In the genomic region with DNA sequence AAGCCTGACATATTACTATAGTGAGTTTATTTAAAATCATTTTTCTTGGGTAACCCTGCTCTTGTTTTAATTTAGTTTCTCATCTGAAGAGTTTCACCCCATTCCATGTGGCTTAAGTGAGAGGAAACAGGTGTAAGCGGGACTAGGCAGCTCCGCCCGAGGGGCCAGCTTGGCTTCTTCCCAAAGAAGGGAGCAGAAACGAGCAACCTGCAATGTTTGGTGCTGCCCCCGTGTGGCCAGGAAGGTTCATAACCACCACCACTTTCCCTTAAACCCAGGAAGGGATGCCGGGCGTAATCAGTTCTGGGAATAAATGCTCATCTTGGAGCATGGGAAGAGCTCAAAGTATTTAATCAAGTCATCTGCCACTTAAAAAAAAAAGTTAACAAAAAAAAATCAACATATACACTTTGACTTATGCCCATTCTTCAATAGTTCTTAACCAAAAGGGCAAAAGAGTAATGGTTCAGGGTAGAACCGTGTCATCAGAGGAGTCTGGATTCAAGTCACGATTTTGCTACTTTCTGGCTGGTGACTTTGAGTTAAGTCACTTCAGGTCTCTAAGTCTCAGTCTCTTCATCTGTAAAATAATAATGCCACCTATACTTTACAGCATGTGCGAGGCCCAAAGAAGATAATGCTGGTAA, we compare ENCODE assay signal across 8 cellular contexts.
DNase-seq lines count a peak whose midpoint lies in the region; ATAC-seq and TF ChIP-seq lines count a peak whose summit lies in the region.

No MANE protein-coding gene starts in this region.

- H3K9me3 ChIP-seq in CD4-positive, alpha-beta memory T cell (ENCODE audit: control insufficient read depth in 1 of 2, low read length in 2 of 2) = no peaks in the 10 kb centered on the region
- H3K9me3 ChIP-seq in trophoblast cell (ENCODE audit: insufficient read depth, low read depth, low read length) (no peaks in the 10 kb centered on the region), upper lobe of left lung (no peaks in the 10 kb centered on the region)

- H2AK5ac ChIP-seq in trophoblast cell (ENCODE audit: low read length) = no peak overlapping the region

- H3K27ac ChIP-seq in CD4-positive, alpha-beta memory T cell (ENCODE audit: low read depth, low read length) = no peak overlapping the region
- H3K27ac ChIP-seq in trophoblast cell (ENCODE audit: low read depth, low read length) (no peak overlapping the region), upper lobe of left lung (no peak overlapping the region)

- POLR2A ChIA-PET in CD4-positive, alpha-beta memory T cell (lab: Charles Lee; ENCODE audit: partially characterized antibody) = no interaction called here

- CTCF ChIA-PET in CD4-positive, alpha-beta memory T cell (lab: Charles Lee; ENCODE audit: partially characterized antibody) = interaction anchor here (0.9 to 9.0 kb wide), 15 partner anchors 10 to 840 kb away, joined by 3 to 100 read pairs (median 4); no protein-coding TSS in a partner anchor

- H3K18ac ChIP-seq in trophoblast cell (ENCODE audit: low read length) = no peak overlapping the region

- H2BK120ac ChIP-seq in trophoblast cell (ENCODE audit: insufficient read depth, low read length, poor library complexity) = no peak overlapping the region

- H2AFZ ChIP-seq in trophoblast cell (ENCODE audit: insufficient read depth, low read length, poor library complexity) = no peak overlapping the region

- H3K23ac ChIP-seq in trophoblast cell (ENCODE audit: low read length) = no peak overlapping the region

- TF ChIP-seq CTCF in LNCaP clone FGC (IDR thresholded peaks at IDR 0.05; ENCODE audit: control insufficient read depth, extremely low read depth, insufficient read depth) = peak; percentile 81
- peak; percentile 66 to 77 (median 70) for TF ChIP-seq CTCF in upper lobe of left lung (IDR thresholded peaks at IDR 0.05)

- peak in 4 of 5 donors; percentile 32 to 42 (median 36) for DNase-seq in CD4-positive, alpha-beta memory T cell
- DNase-seq in LNCaP clone FGC (ENCODE audit: low read depth) = no peak
- DNase-seq in SHP77 treated with DMSO at 0.1 percent for 48 hours (lab: John Stamatoyannopoulos, UW) = peak; percentile 0
- peak; percentile 31 to 48 (median 36) for DNase-seq in activated naive CD4-positive, alpha-beta T cell (lab: John Stamatoyannopoulos, UW)
- DNase-seq in germinal center (ENCODE audit: low spot score) = peak; percentile 72
- peak; percentile 68 to 89 for DNase-seq in trophoblast cell
- peak in 1 of 2 donors; percentile 77 for DNase-seq in upper lobe of left lung

- peak overlapping the region in 2 of 7 donors; percentile 43 to 68 for H3K27ac Mint-ChIP-seq in CD4-positive, alpha-beta memory T cell

- TF ChIP-seq EP300 in upper lobe of left lung (IDR thresholded peaks at IDR 0.05) = no peak

- no peak overlapping the region for H3K4ac ChIP-seq in trophoblast cell (ENCODE audit: low read depth, low read length)

- H3K79me1 ChIP-seq in trophoblast cell (ENCODE audit: low read length) = no peaks in the 10 kb centered on the region

- WGBS in trophoblast cell (ENCODE audit: extremely low coverage, insufficient coverage, insufficient read length) = no CpG with 5 or more reads among the region's 10 CpGs
- WGBS in upper lobe of left lung, 2 donors = 32 to 35% methylated on average over 10 of the region's 10 CpGs

- peaks cover 3 to 6% (median 5%) of the 10 kb centered on the region in 4 donors for H3K4me1 Mint-ChIP-seq in CD4-positive, alpha-beta memory T cell

- no peaks in the 10 kb centered on the region for H3K9me3 Mint-ChIP-seq in CD4-positive, alpha-beta memory T cell

- no peaks in the 10 kb centered on the region for H3K36me3 Mint-ChIP-seq in CD4-positive, alpha-beta memory T cell

- no peak overlapping the region for H4K12ac ChIP-seq in trophoblast cell (ENCODE audit: low read depth, low read length)

- H3K9ac ChIP-seq in trophoblast cell (ENCODE audit: low read length) = no peak overlapping the region

- no peaks in the 10 kb centered on the region for H3K36me3 ChIP-seq in CD4-positive, alpha-beta memory T cell (ENCODE audit: insufficient read depth, low read length)
- H3K36me3 ChIP-seq in trophoblast cell (ENCODE audit: control insufficient read depth in 1 of 2, insufficient read depth in 2 of 2, low read length in 2 of 2) = peaks cover 8 to 24% of the 10 kb centered on the region in 2 experiments
- H3K36me3 ChIP-seq in upper lobe of left lung = peaks cover 0 to 29% (median 5%) of the 10 kb centered on the region in 4 donors

- H3K4me2 ChIP-seq in trophoblast cell (ENCODE audit: low read length) = no peak overlapping the region

- H3K27me3 Mint-ChIP-seq in CD4-positive, alpha-beta memory T cell = peaks cover 0 to 4% of the 10 kb centered on the region in 2 donors

- H3K4me3 Mint-ChIP-seq in CD4-positive, alpha-beta memory T cell = peak overlapping the region; percentile 56 to 86 (median 72)

- no peak overlapping the region for H3K4me3 ChIP-seq in CD4-positive, alpha-beta memory T cell (ENCODE audit: low read length in 2 of 2)
- no peak overlapping the region for H3K4me3 ChIP-seq in LNCaP clone FGC (ENCODE audit: low read depth, low read length)
- no peak overlapping the region for H3K4me3 ChIP-seq in trophoblast cell (ENCODE audit: low read depth, low read length)
- H3K4me3 ChIP-seq in upper lobe of left lung = no peak overlapping the region

- H4K8ac ChIP-seq in trophoblast cell (ENCODE audit: low read depth, low read length) = no peak overlapping the region

- no peak overlapping the region for H4K91ac ChIP-seq in trophoblast cell (ENCODE audit: low read depth, low read length)

- no peaks in the 10 kb centered on the region for H3K27me3 ChIP-seq in CD4-positive, alpha-beta memory T cell (ENCODE audit: insufficient read depth, low read length)
- H3K27me3 ChIP-seq in trophoblast cell (ENCODE audit: insufficient read depth, low read length) (no peaks in the 10 kb centered on the region), upper lobe of left lung (no peaks in the 10 kb centered on the region)

- TF ChIP-seq POLR2A in upper lobe of left lung (IDR thresholded peaks at IDR 0.05) = no peak

- H3K79me2 ChIP-seq in trophoblast cell (ENCODE audit: control insufficient read depth, insufficient read depth, low read length, poor library complexity) = no peaks in the 10 kb centered on the region

- no peaks in the 10 kb centered on the region for H3K4me1 ChIP-seq in CD4-positive, alpha-beta memory T cell (ENCODE audit: insufficient read depth, low read length)
- no peaks in the 10 kb centered on the region for H3K4me1 ChIP-seq in trophoblast cell (ENCODE audit: control insufficient read depth in 1 of 2, insufficient read depth in 2 of 2, low read length in 2 of 2)
- H3K4me1 ChIP-seq in upper lobe of left lung = peaks cover 0 to 4% (median 0%) of the 10 kb centered on the region in 4 donors

- H3K14ac ChIP-seq in trophoblast cell (ENCODE audit: low read length) = no peak overlapping the region

- no peak overlapping the region for H2BK12ac ChIP-seq in trophoblast cell (ENCODE audit: low read length)

- intact Hi-C loops in CD4-positive, alpha-beta memory T cell (cut with micrococcal nuclease) = loop anchor here (2.0 kb wide), 2 partner anchors 57 to 841 kb away; partner anchors contain the start of gene N4BP2

- ATAC-seq in GM21360 (IDR thresholded peaks at IDR 0.05; ENCODE audit: unreplicated experiment) (peak; percentile 67), upper lobe of left lung (ENCODE audit: low FRiP score in 2 of 2) (peak; percentile 74 to 79)

- no peak overlapping the region for H2BK5ac ChIP-seq in trophoblast cell (ENCODE audit: low read depth, low read length, poor library complexity)
